28 cellular contexts compared by ENCODE assay signal in the genomic region with DNA sequence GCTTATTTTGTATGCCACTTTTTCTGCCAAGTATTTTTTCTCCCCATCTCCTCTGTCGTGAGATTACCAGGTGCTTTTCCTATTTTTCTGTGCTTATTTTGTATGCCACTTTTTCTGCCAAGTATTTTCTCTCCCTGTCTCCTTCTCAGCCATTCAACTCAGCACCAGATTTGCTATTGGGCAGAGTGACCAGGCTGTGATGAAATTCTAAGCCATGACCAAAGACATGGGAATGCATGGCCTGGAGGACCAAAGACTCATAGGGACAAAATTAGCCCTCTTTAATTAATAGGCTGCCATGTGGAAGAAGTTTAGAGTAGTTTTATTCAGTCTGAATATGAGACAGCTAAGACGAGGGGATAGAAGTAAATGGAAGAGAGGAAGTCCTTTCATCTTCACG.
DNase-seq lines count a peak whose midpoint lies in the region; ATAC-seq and TF ChIP-seq lines count a peak whose summit lies in the region.
"Had no signal": no experiment of that assay in that cellular context is flagged by ENCODE, and none has a peak within 500 bp of the region (broad histone marks: within the 10 kb centered on the region; RNA-seq: fewer than 3 reads in every experiment).

No MANE protein-coding gene starts in this region.

- no peak for TF ChIP-seq CTCF in MCF 10A (IDR thresholded peaks at IDR 0.05; ENCODE audit: unreplicated experiment)
- no peak for TF ChIP-seq CTCF in breast epithelium (IDR thresholded peaks at IDR 0.05)

- H3K9me3 ChIP-seq in breast epithelium (no peaks in the 10 kb centered on the region), aorta (ENCODE audit: control insufficient read depth, low read length) (no peaks in the 10 kb centered on the region)
- H3K9me3 ChIP-seq: spleen, stomach, upper lobe of left lung had no signal

- H3K9me3 Mint-ChIP-seq in MCF 10A (ENCODE audit: unreplicated experiment), result no peaks in the 10 kb centered on the region
- H3K9me3 Mint-ChIP-seq in activated CD8-positive, alpha-beta T cell treated with anti-CD3 and anti-CD28 coated beads, Interleukin-2, amount 10 ng/mL, durations not matched to agents 7 days and 5 days (ENCODE audit: insufficient read depth), result no peaks in the 10 kb centered on the region

- ATAC-seq in aorta (ENCODE audit: low FRiP score) (peak; percentile 83), GM18498 (IDR thresholded peaks at IDR 0.05; ENCODE audit: unreplicated experiment) (no peak)
- no peak for ATAC-seq in activated CD8-positive, alpha-beta T cell treated with anti-CD3 and anti-CD28 coated beads, Interleukin-2, amount 10 ng/mL, durations not matched to agents 7 days and 5 days
- ATAC-seq: esophagus mucosa; K562; natural killer cell treated with Interleukin-12 subunit alpha and Interleukin-12 subunit beta and Interleukin-15 and Interleukin-18, amount 100 ng/mL, for 72 hours had no signal

- WGBS in aorta, 2 donors, result 14 to 18% methylated on average over 3 of the region's 3 CpGs

- TF ChIP-seq POLR2A in breast epithelium (IDR thresholded peaks at IDR 0.05), result no peak

- POLR2A ChIA-PET in MCF 10A (lab: Yijun Ruan, JAX), result interaction anchor here (1.1 to 1.2 kb wide), 2 partner anchors 22 to 37 kb away, joined by 3 read pairs; no protein-coding TSS in a partner anchor
- POLR2A ChIA-PET in activated CD8-positive, alpha-beta T cell treated with anti-CD3 and anti-CD28 coated beads, Interleukin-2, amount 10 ng/mL, durations not matched to agents 7 days and 5 days (lab: Charles Lee), result no interaction called here

- H3K36me3 Mint-ChIP-seq in MCF 10A (ENCODE audit: insufficient read depth, unreplicated experiment), result no peaks in the 10 kb centered on the region
- H3K36me3 Mint-ChIP-seq in activated CD8-positive, alpha-beta T cell treated with anti-CD3 and anti-CD28 coated beads, Interleukin-2, amount 10 ng/mL, durations not matched to agents 7 days and 5 days (ENCODE audit: low read depth), result no peaks in the 10 kb centered on the region
- H3K36me3 Mint-ChIP-seq: mesothelial cell of epicardium; natural killer cell treated with Interleukin-12 subunit alpha and Interleukin-12 subunit beta and Interleukin-15 and Interleukin-18, amount 100 ng/mL, for 72 hours had no signal

- intact Hi-C loops in MCF 10A (cut with micrococcal nuclease) (no loop called here), breast epithelium (cut with DNase I; ENCODE audit: low total_unique reads) (no loop called here), aorta (cut with DNase I) (no loop called here)

- H3K27me3 Mint-ChIP-seq in MCF 10A (ENCODE audit: insufficient read depth, unreplicated experiment), result no peaks in the 10 kb centered on the region
- H3K27me3 Mint-ChIP-seq in activated CD8-positive, alpha-beta T cell treated with anti-CD3 and anti-CD28 coated beads, Interleukin-2, amount 10 ng/mL, durations not matched to agents 7 days and 5 days (ENCODE audit: low read depth), result no peaks in the 10 kb centered on the region

- no peak overlapping the region for H3K27ac ChIP-seq in breast epithelium
- peak overlapping the region in 1 of 2 donors; percentile 64 for H3K27ac ChIP-seq in aorta (ENCODE audit: low read depth in 1 of 2, low read length in 2 of 2)
- H3K27ac ChIP-seq: 22Rv1, BLaER1, PC-9, SK-N-MC, spleen, upper lobe of left lung, WERI-Rb-1 had no signal

- peak overlapping the region; percentile 1 for H3K4me3 Mint-ChIP-seq in MCF 10A (ENCODE audit: unreplicated experiment)
- no peak overlapping the region for H3K4me3 Mint-ChIP-seq in activated CD8-positive, alpha-beta T cell treated with anti-CD3 and anti-CD28 coated beads, Interleukin-2, amount 10 ng/mL, durations not matched to agents 7 days and 5 days
- H3K4me3 Mint-ChIP-seq: central memory CD8-positive, alpha-beta T cell; mesothelial cell of epicardium; natural killer cell treated with Interleukin-12 subunit alpha and Interleukin-12 subunit beta and Interleukin-15 and Interleukin-18, amount 100 ng/mL, for 72 hours had no signal

- peak overlapping the region; percentile 75 for H3K27ac Mint-ChIP-seq in MCF 10A (ENCODE audit: low read depth, unreplicated experiment)
- no peak overlapping the region for H3K27ac Mint-ChIP-seq in activated CD8-positive, alpha-beta T cell treated with anti-CD3 and anti-CD28 coated beads, Interleukin-2, amount 10 ng/mL, durations not matched to agents 7 days and 5 days
- H3K27ac Mint-ChIP-seq: mesothelial cell of epicardium; natural killer cell treated with Interleukin-12 subunit alpha and Interleukin-12 subunit beta and Interleukin-15 and Interleukin-18, amount 100 ng/mL, for 72 hours had no signal

- CTCF ChIA-PET in MCF 10A (lab: Yijun Ruan, JAX), result no interaction called here
- CTCF ChIA-PET in activated CD8-positive, alpha-beta T cell treated with anti-CD3 and anti-CD28 coated beads, Interleukin-2, amount 10 ng/mL, durations not matched to agents 7 days and 5 days (lab: Charles Lee), result no interaction called here

- DNase-seq in MCF 10A (ENCODE audit: unreplicated experiment) (peak; percentile 29), breast epithelium (ENCODE audit: low spot score in 2 of 2) (no peak), epidermal melanocyte (ENCODE audit: insufficient read length, low spot score) (peak; percentile 46), myocyte (ENCODE audit: low read depth) (peak; percentile 64), aorta (no peak), H4 (ENCODE audit: low spot score) (no peak)
- no peak for DNase-seq in activated CD8-positive, alpha-beta T cell treated with anti-CD3 and anti-CD28 coated beads, Interleukin-2, amount 10 ng/mL, durations not matched to agents 7 days and 5 days
- DNase-seq: activated CD8-positive, alpha-beta memory T cell treated with anti-CD3 and anti-CD28 coated beads, Interleukin-2, amount 50 U/mL, for 48 hours; activated effector memory CD4-positive, alpha-beta T cell treated with Interleukin-2 at 50 U/mL for 16 hours; Calu3; NCI-H187; NCI-H345; NCI-H82; PC-9; spleen; T-helper 2 cell; upper lobe of left lung; WERI-Rb-1 had no signal

- H3K4me3 ChIP-seq in breast epithelium, result no peak overlapping the region
- H3K4me3 ChIP-seq in aorta (ENCODE audit: low read length in 2 of 2), result no peak overlapping the region
- H3K4me3 ChIP-seq: BLaER1, K562, PC-9, SK-N-MC, spleen, stomach, upper lobe of left lung had no signal

- H3K4me1 ChIP-seq in breast epithelium (no peaks in the 10 kb centered on the region), aorta (ENCODE audit: control insufficient read depth in 1 of 2, insufficient read depth in 2 of 2, low read length in 2 of 2) (peaks cover 2 to 3% of the 10 kb centered on the region in 2 donors)
- H3K4me1 ChIP-seq: spleen, upper lobe of left lung had no signal

- H3K4me1 Mint-ChIP-seq in MCF 10A (ENCODE audit: insufficient read depth, unreplicated experiment), result peaks cover 12% of the 10 kb centered on the region
- no peaks in the 10 kb centered on the region for H3K4me1 Mint-ChIP-seq in activated CD8-positive, alpha-beta T cell treated with anti-CD3 and anti-CD28 coated beads, Interleukin-2, amount 10 ng/mL, durations not matched to agents 7 days and 5 days (ENCODE audit: low read depth)
- H3K4me1 Mint-ChIP-seq: central memory CD8-positive, alpha-beta T cell; mesothelial cell of epicardium had no signal

- no TSS peak for BruUV-seq in MCF 10A (replicated peaks; lab: Mats Ljungman, UMichigan)

- H3K27me3 ChIP-seq in breast epithelium (no peaks in the 10 kb centered on the region), aorta (ENCODE audit: control insufficient read depth in 1 of 2, insufficient read depth in 2 of 2, low read length in 1 of 2) (no peaks in the 10 kb centered on the region)
- H3K27me3 ChIP-seq: BLaER1, stomach, upper lobe of left lung had no signal

- H3K36me3 ChIP-seq in breast epithelium, result no peaks in the 10 kb centered on the region
- no peaks in the 10 kb centered on the region for H3K36me3 ChIP-seq in aorta (ENCODE audit: control insufficient read depth in 1 of 2, insufficient read depth in 2 of 2, low read length in 1 of 2)
- H3K36me3 ChIP-seq: BLaER1, spleen, stomach, upper lobe of left lung, WERI-Rb-1 had no signal

Comparison
In these comparisons a context has a peak if more than half of its experiments do, and no peak if none do; other contexts are left out.
1. DNase-seq: peak in MCF 10A (single experiment), epidermal melanocyte (single experiment) and myocyte (single experiment); none in breast epithelium (0 of 2), aorta (0 of 2), H4 (single experiment) and activated CD8-positive, alpha-beta T cell treated with anti-CD3 and anti-CD28 coated beads, Interleukin-2, amount 10 ng/mL, durations not matched to agents 7 days and 5 days (single experiment).